In the genomic region with DNA sequence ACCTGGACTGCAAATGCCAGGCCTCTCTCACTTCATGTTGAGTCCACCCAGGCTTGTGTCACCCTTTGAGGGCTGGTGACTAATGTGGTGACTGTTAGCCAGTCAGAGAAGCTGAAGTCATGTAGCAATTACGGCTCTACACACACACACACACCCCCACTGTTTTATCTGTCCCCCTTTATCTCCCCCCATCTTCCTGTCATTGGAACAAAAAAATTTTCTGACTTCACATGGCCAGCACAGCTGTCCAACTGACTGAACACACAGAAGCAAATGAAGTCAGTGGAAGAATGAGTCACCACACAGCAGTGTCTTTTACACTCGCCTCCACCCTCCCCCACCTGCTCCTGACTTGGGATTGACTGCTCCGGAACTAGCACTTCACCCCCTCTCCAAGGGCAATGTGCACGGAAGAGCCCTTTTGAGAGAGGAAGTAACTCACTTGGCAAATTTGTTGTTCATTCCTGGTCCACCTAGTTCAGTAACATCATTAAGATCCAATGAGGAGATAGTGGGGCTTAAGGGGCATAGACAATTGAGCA, we compare ENCODE assay signal across 9 cellular contexts.
DNase-seq lines count a peak whose midpoint lies in the region; ATAC-seq and TF ChIP-seq lines count a peak whose summit lies in the region.
"Had no signal": no experiment of that assay in that cellular context is flagged by ENCODE, and none has a peak within 500 bp of the region (broad histone marks: within the 10 kb centered on the region; RNA-seq: fewer than 3 reads in every experiment).

No MANE protein-coding gene starts in this region.

- DNase-seq in Daoy (ENCODE audit: low read depth), result peak; percentile 88
- DNase-seq in NCI-H226, result peak; percentile 2
- DNase-seq in chondrocyte (ENCODE audit: low spot score), result no peak
- peak; percentile 98 for DNase-seq in myocyte (ENCODE audit: low read depth)
- DNase-seq in activated T-cell treated with anti-CD3 and anti-CD28 coated beads, Interleukin-2, amount 50 U/mL, for 48 hours, result no peak
- DNase-seq in pons (ENCODE audit: low spot score), result no peak
- DNase-seq in activated naive CD4-positive, alpha-beta T cell (lab: John Stamatoyannopoulos, UW), result no peak
- DNase-seq: activated T-cell treated with anti-CD3 and anti-CD28 coated beads for 4 hours had no signal

- H3K36me3 Mint-ChIP-seq in chondrocyte (ENCODE audit: low read depth), result no peaks in the 10 kb centered on the region

- no peaks in the 10 kb centered on the region for H3K9me3 Mint-ChIP-seq in chondrocyte (ENCODE audit: low read depth)

- ATAC-seq in GM21528 (IDR thresholded peaks at IDR 0.05; ENCODE audit: low FRiP score, unreplicated experiment), result no peak

- H3K27ac Mint-ChIP-seq in chondrocyte (ENCODE audit: unreplicated experiment), result peak overlapping the region; percentile 77

- peaks cover 13% of the 10 kb centered on the region for H3K4me1 Mint-ChIP-seq in chondrocyte (ENCODE audit: low read depth)

- TF ChIP-seq CTCF in chondrocyte (IDR thresholded peaks at IDR 0.05), result no peak

- peak overlapping the region; percentile 11 for H3K4me3 Mint-ChIP-seq in chondrocyte (ENCODE audit: unreplicated experiment)

- no peaks in the 10 kb centered on the region for H3K27me3 Mint-ChIP-seq in chondrocyte (ENCODE audit: low read depth)

Comparison
In these comparisons a context has a peak if more than half of its experiments do, and no peak if none do; other contexts are left out.
1. DNase-seq: peak in Daoy (single experiment), NCI-H226 (single experiment) and myocyte (single experiment); none in chondrocyte (single experiment), activated T-cell treated with anti-CD3 and anti-CD28 coated beads, Interleukin-2, amount 50 U/mL, for 48 hours (0 of 2), pons (single experiment) and activated naive CD4-positive, alpha-beta T cell (0 of 4).